Comparison of ENCODE assay signal across 29 cellular contexts in the genomic region with DNA sequence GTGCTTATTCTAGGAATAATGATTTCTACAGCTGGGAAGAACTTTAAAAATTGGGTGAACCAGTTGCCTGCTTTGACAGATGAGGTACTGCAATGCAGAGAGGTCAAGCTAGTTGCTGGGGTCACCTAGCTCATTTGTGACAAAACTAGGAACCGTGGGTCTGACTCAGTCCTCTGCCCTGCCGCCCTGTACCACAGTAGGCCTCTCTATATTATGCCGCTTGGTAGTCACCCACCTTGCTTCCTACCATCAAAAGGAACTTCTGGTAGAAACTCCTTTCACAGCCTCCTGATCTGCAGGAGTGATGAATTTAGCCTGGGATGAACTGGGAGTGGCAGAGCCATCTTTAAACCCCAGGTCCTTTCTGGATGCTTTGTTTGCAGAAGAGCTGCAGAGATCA.
DNase-seq lines count a peak whose midpoint lies in the region; ATAC-seq lines count a peak whose summit lies in the region.
"Had no signal": no experiment of that assay in that cellular context is flagged by ENCODE, and none has a peak within 500 bp of the region (broad histone marks: within the 10 kb centered on the region; RNA-seq: fewer than 3 reads in every experiment).

No MANE protein-coding gene starts in this region.

- H3K4me1 Mint-ChIP-seq in stimulated activated naive CD8-positive, alpha-beta T cell treated with anti-CD3 and anti-CD28 coated beads, Interleukin-15, Interleukin-2, amounts not matched to agents 100 ng/mL and 50 ng/mL, for 24 hours (ENCODE audit: low read depth) = peaks cover 95% of the 10 kb centered on the region
- peaks cover 42% of the 10 kb centered on the region for H3K4me1 Mint-ChIP-seq in T-helper 17 cell

- peak overlapping the region; percentile 2 for H3K27ac ChIP-seq in layer of hippocampus (ENCODE audit: low read depth, low read length)
- H3K27ac ChIP-seq: breast epithelium, left ventricle myocardium inferior, ovary, Peyer's patch, thyroid gland had no signal

- peak overlapping the region; percentile 41 for H3K4me3 Mint-ChIP-seq in stimulated activated naive CD8-positive, alpha-beta T cell treated with anti-CD3 and anti-CD28 coated beads, Interleukin-15, Interleukin-2, amounts not matched to agents 100 ng/mL and 50 ng/mL, for 24 hours
- no peak overlapping the region for H3K4me3 Mint-ChIP-seq in T-helper 17 cell
- H3K4me3 Mint-ChIP-seq: immature natural killer cell, naive B cell had no signal

- no peaks in the 10 kb centered on the region for H3K27me3 ChIP-seq in layer of hippocampus (ENCODE audit: control insufficient read depth, insufficient read depth, low read length)
- H3K27me3 ChIP-seq: breast epithelium, gastroesophageal sphincter, ovary, Peyer's patch, thyroid gland had no signal

- H3K27me3 Mint-ChIP-seq in stimulated activated naive CD8-positive, alpha-beta T cell treated with anti-CD3 and anti-CD28 coated beads, Interleukin-15, Interleukin-2, amounts not matched to agents 100 ng/mL and 50 ng/mL, for 24 hours = no peaks in the 10 kb centered on the region
- no peaks in the 10 kb centered on the region for H3K27me3 Mint-ChIP-seq in T-helper 17 cell
- H3K27me3 Mint-ChIP-seq: naive B cell had no signal

- DNase-seq in stimulated activated naive CD8-positive, alpha-beta T cell treated with anti-CD3 and anti-CD28 coated beads, Interleukin-15, Interleukin-2, amounts not matched to agents 100 U/mL and 50 U/mL, for 24 hours = no peak
- DNase-seq in T-helper 17 cell (no peak), NCI-H2171 treated with DMSO at 0.1 percent for 48 hours (lab: John Stamatoyannopoulos, UW) (no peak), NCI-H1092 (lab: John Stamatoyannopoulos, UW) (no peak)
- DNase-seq: amygdala; cortex of kidney; DMS153; hippocampal formation; immature natural killer cell; left ventricle myocardium inferior; naive B cell; NCI-H1417; NCI-H2107; NK-92 treated with Interleukin-12 subunit alpha and Interleukin-12 subunit beta, amount 100 ng/mL, for 24 hours; ovary; Peyer's patch; retina; SIG-M5; stimulated activated CD4-positive, alpha-beta T cell treated with anti-CD3 and anti-CD28 coated beads, Interleukin-4, amount 100 ng/mL, for 1 hour; stimulated activated naive CD4-positive, alpha-beta T cell; SW 1271; thyroid gland had no signal

- ATAC-seq in stimulated activated naive CD8-positive, alpha-beta T cell treated with anti-CD3 and anti-CD28 coated beads, Interleukin-15, Interleukin-2, amounts not matched to agents 100 U/mL and 50 U/mL, for 24 hours = no peak
- ATAC-seq in T-helper 17 cell (no peak), HG03039 (IDR thresholded peaks at IDR 0.05; ENCODE audit: unreplicated experiment) (no peak)
- ATAC-seq: activated CD4-positive, CD25-positive, alpha-beta regulatory T cell treated with anti-CD3 and anti-CD28 coated beads, Interleukin-2, amount 50 U/mL, for 24 hours; gastroesophageal sphincter had no signal

- no peaks in the 10 kb centered on the region for H3K9me3 Mint-ChIP-seq in stimulated activated naive CD8-positive, alpha-beta T cell treated with anti-CD3 and anti-CD28 coated beads, Interleukin-15, Interleukin-2, amounts not matched to agents 100 ng/mL and 50 ng/mL, for 24 hours
- H3K9me3 Mint-ChIP-seq: immature natural killer cell had no signal

- H3K36me3 Mint-ChIP-seq in stimulated activated naive CD8-positive, alpha-beta T cell treated with anti-CD3 and anti-CD28 coated beads, Interleukin-15, Interleukin-2, amounts not matched to agents 100 ng/mL and 50 ng/mL, for 24 hours (ENCODE audit: low read depth) = peaks cover 4% of the 10 kb centered on the region
- peaks cover 2% of the 10 kb centered on the region for H3K36me3 Mint-ChIP-seq in T-helper 17 cell (ENCODE audit: low read depth)
- H3K36me3 Mint-ChIP-seq: immature natural killer cell had no signal

- peak overlapping the region; percentile 89 for H3K27ac Mint-ChIP-seq in stimulated activated naive CD8-positive, alpha-beta T cell treated with anti-CD3 and anti-CD28 coated beads, Interleukin-15, Interleukin-2, amounts not matched to agents 100 ng/mL and 50 ng/mL, for 24 hours
- peak overlapping the region; percentile 39 for H3K27ac Mint-ChIP-seq in T-helper 17 cell
- H3K27ac Mint-ChIP-seq: naive B cell had no signal

- H3K9me3 ChIP-seq in T-helper 17 cell (ENCODE audit: control insufficient read depth, low read length, poor library complexity, severe bottlenecking) = no peaks in the 10 kb centered on the region
- H3K9me3 ChIP-seq: breast epithelium, gastroesophageal sphincter, HAP-1, left ventricle myocardium inferior, ovary, Peyer's patch, thyroid gland had no signal
